ENCODE assay signal across 25 cellular contexts in the genomic region with DNA sequence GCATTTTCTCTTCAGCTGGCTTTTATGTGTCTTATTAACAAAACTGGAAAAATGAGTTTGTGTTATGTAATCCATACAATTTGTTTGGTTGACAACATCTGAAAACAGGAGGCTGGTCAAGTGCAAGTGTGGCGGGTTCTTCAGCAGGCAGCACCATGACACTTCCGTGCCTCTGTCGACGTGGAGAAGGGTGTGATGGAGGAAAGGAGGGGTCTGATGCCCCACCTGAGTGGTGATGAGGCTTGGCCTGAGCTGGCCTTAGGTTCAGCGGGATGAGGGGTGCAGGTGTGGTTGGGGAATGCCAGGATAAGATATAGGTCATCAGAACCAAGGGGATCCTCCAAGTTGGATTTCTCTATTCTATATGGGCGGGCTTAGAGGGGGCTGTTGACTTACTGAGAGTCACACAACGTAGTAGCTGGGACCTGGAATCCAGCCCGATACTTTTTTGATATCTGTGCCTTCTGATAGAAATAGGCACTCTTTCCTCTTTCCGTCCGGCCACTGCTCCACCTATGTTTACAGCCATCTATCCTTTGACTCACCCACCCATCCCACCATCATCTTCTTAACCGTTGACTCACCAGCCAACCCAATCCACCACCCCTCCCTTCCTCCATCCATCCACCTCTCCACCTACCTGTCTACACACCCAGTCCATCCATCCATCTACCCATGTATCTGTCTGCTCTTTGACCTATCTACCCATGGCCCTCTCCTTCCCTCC. TPM values are rescaled to one million over a fixed set of nuclear protein-coding genes. Genes with fewer than 3 reads are reported as not detected.
DNase-seq lines count a peak whose midpoint lies in the region; ATAC-seq and TF ChIP-seq lines count a peak whose summit lies in the region.
"Had no signal": no experiment of that assay in that cellular context is flagged by ENCODE, and none has a peak within 500 bp of the region (broad histone marks: within the 10 kb centered on the region; RNA-seq: fewer than 3 reads in every experiment).

No MANE protein-coding gene starts in this region.

- DNase-seq in Right ventricle myocardium inferior (ENCODE audit: missing footprints), result peak; percentile 39
- no peak for DNase-seq in left ventricle myocardium superior
- DNase-seq in upper lobe of right lung, result peak; percentile 26
- DNase-seq in immature natural killer cell, result no peak
- no peak for DNase-seq in pons (ENCODE audit: low spot score)
- DNase-seq: activated T-cell treated with anti-CD3 and anti-CD28 coated beads, Interleukin-2, amount 50 U/mL, for 72 hours; gastrocnemius medialis; GDM1; islet precursor cell; NCI-H1092; NCI-H1694 treated with DMSO at 0.1 percent for 48 hours; stimulated activated naive B cell treated with anti-CD40 and anti-IgM and Interleukin-4, amounts not matched to agents 10 μg/mL and 1 μg/mL and 100 μg/mL, for 72 hours; uterus had no signal

- no peak overlapping the region for H3K4me3 ChIP-seq in liver (ENCODE audit: low read depth in 1 of 3, low read length in 3 of 3)
- no peak overlapping the region for H3K4me3 ChIP-seq in upper lobe of right lung
- H3K4me3 ChIP-seq: A549, gastrocnemius medialis, suprapubic skin, uterus had no signal

- H3K27me3 ChIP-seq in liver (ENCODE audit: control insufficient read depth in 4 of 4, insufficient read depth in 4 of 4, low read length in 3 of 4) (no peaks in the 10 kb centered on the region), upper lobe of right lung (no peaks in the 10 kb centered on the region)

- no peaks in the 10 kb centered on the region for H3K4me1 Mint-ChIP-seq in immature natural killer cell
- H3K4me1 Mint-ChIP-seq: IgD-negative memory B cell had no signal

- H3K27ac ChIP-seq in angular gyrus (ENCODE audit: low read depth, low read length) (peak overlapping the region; percentile 76), liver (ENCODE audit: low read depth in 1 of 2, low read length in 2 of 2) (peak overlapping the region; percentile 98), upper lobe of right lung (no peak overlapping the region)
- H3K27ac ChIP-seq: A549, gastrocnemius medialis, parathyroid adenoma, suprapubic skin, uterus had no signal

- peak overlapping the region in 1 of 2 donors; percentile 11 for H3K9ac ChIP-seq in liver (ENCODE audit: low read depth in 1 of 2, low read length in 2 of 2)
- H3K9ac ChIP-seq: parathyroid adenoma had no signal

- H3K4me3 Mint-ChIP-seq in immature natural killer cell, result no peak overlapping the region
- H3K4me3 Mint-ChIP-seq: activated naive CD4-positive, alpha-beta T cell treated with anti-CD3 and anti-CD28 coated beads, Interleukin-2, amount 50 U/mL, for 24 hours; IgD-negative memory B cell; stimulated activated naive B cell treated with anti-CD40 and anti-IgM and Interleukin-4, amounts not matched to agents 10 μg/mL and 1 μg/mL and 100 μg/mL, for 72 hours had no signal

- H3K9me3 ChIP-seq in liver (ENCODE audit: control insufficient read depth in 4 of 4, low read length in 3 of 4), result no peaks in the 10 kb centered on the region
- H3K9me3 ChIP-seq in upper lobe of right lung, result no peaks in the 10 kb centered on the region
- H3K9me3 ChIP-seq: A549, gastrocnemius medialis, suprapubic skin, uterus had no signal

- no peak for ATAC-seq in Right ventricle myocardium inferior
- no peak for ATAC-seq in left ventricle myocardium superior
- no peak for ATAC-seq in upper lobe of right lung
- ATAC-seq in GM18502 (IDR thresholded peaks at IDR 0.05; ENCODE audit: poor library complexity, unreplicated experiment), result no peak
- ATAC-seq: A549; gastrocnemius medialis; stimulated activated naive B cell treated with anti-CD40 and anti-IgM and Interleukin-4, amounts not matched to agents 10 μg/mL and 1 μg/mL and 100 μg/mL, for 72 hours had no signal

- H3K36me3 ChIP-seq in liver (ENCODE audit: control insufficient read depth in 4 of 4, insufficient read depth in 3 of 4, low read depth in 1 of 4, low read length in 3 of 4) (peaks cover 0 to 10% (median 7%) of the 10 kb centered on the region in 4 donors), upper lobe of right lung (peaks cover 4% of the 10 kb centered on the region)
- H3K36me3 ChIP-seq: gastrocnemius medialis, uterus had no signal

- no peak for TF ChIP-seq RAD21 in liver (IDR thresholded peaks at IDR 0.05)

- no peak overlapping the region for H3K27ac Mint-ChIP-seq in immature natural killer cell
- H3K27ac Mint-ChIP-seq: activated T-cell treated with anti-CD3 and anti-CD28 coated beads, Interleukin-2, amount 50 U/mL, for 72 hours; stimulated activated naive B cell treated with anti-CD40 and anti-IgM and Interleukin-4, amounts not matched to agents 10 μg/mL and 1 μg/mL and 100 μg/mL, for 72 hours had no signal

- H3K27me3 Mint-ChIP-seq in immature natural killer cell (ENCODE audit: low read depth in 3 of 3), result peaks cover 2 to 4% (median 3%) of the 10 kb centered on the region in 3 donors
- H3K27me3 Mint-ChIP-seq: activated naive CD4-positive, alpha-beta T cell treated with anti-CD3 and anti-CD28 coated beads, Interleukin-2, amount 50 U/mL, for 24 hours had no signal

- no peak for TF ChIP-seq CTCF in liver (IDR thresholded peaks at IDR 0.05; ENCODE audit: low read depth, low read length, missing input control)
- no peak for TF ChIP-seq CTCF in upper lobe of right lung (IDR thresholded peaks at IDR 0.05)

- intact Hi-C loops in Right ventricle myocardium inferior (cut with DNase I) (no loop called here), left ventricle myocardium superior (cut with micrococcal nuclease) (no loop called here), upper lobe of right lung (cut with DNase I) (no loop called here)

- H3K36me3 Mint-ChIP-seq in immature natural killer cell, result no peaks in the 10 kb centered on the region
- H3K36me3 Mint-ChIP-seq: activated naive CD4-positive, alpha-beta T cell treated with anti-CD3 and anti-CD28 coated beads, Interleukin-2, amount 50 U/mL, for 24 hours; IgD-negative memory B cell; stimulated activated naive B cell treated with anti-CD40 and anti-IgM and Interleukin-4, amounts not matched to agents 10 μg/mL and 1 μg/mL and 100 μg/mL, for 72 hours had no signal

- WGBS in liver, result 84% methylated on average over 11 of the region's 11 CpGs

- H3K9me3 Mint-ChIP-seq in immature natural killer cell, result no peaks in the 10 kb centered on the region
- H3K9me3 Mint-ChIP-seq: activated naive CD4-positive, alpha-beta T cell treated with anti-CD3 and anti-CD28 coated beads, Interleukin-2, amount 50 U/mL, for 24 hours; activated T-cell treated with anti-CD3 and anti-CD28 coated beads, Interleukin-2, amount 50 U/mL, for 72 hours; IgD-negative memory B cell; stimulated activated naive B cell treated with anti-CD40 and anti-IgM and Interleukin-4, amounts not matched to agents 10 μg/mL and 1 μg/mL and 100 μg/mL, for 72 hours had no signal

- peaks cover 17 to 73% (median 53%) of the 10 kb centered on the region in 4 donors for H3K4me1 ChIP-seq in liver (ENCODE audit: control insufficient read depth in 4 of 4, insufficient read depth in 4 of 4, low read length in 3 of 4)
- H3K4me1 ChIP-seq in upper lobe of right lung, result peaks cover 20% of the 10 kb centered on the region
- H3K4me1 ChIP-seq: parathyroid adenoma had no signal

TF ChIP-seq in liver, 16 proteins besides CTCF, POLR2A, EP300 and RAD21 (continues in another document):
- TF ChIP-seq, protein P1, sequence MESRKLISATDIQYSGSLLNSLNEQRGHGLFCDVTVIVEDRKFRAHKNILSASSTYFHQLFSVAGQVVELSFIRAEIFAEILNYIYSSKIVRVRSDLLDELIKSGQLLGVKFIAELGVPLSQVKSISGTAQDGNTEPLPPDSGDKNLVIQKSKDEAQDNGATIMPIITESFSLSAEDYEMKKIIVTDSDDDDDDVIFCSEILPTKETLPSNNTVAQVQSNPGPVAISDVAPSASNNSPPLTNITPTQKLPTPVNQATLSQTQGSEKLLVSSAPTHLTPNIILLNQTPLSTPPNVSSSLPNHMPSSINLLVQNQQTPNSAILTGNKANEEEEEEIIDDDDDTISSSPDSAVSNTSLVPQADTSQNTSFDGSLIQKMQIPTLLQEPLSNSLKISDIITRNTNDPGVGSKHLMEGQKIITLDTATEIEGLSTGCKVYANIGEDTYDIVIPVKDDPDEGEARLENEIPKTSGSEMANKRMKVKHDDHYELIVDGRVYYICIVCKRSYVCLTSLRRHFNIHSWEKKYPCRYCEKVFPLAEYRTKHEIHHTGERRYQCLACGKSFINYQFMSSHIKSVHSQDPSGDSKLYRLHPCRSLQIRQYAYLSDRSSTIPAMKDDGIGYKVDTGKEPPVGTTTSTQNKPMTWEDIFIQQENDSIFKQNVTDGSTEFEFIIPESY (IDR thresholded peaks at IDR 0.05), result no peak
- TF ChIP-seq, protein P2, sequence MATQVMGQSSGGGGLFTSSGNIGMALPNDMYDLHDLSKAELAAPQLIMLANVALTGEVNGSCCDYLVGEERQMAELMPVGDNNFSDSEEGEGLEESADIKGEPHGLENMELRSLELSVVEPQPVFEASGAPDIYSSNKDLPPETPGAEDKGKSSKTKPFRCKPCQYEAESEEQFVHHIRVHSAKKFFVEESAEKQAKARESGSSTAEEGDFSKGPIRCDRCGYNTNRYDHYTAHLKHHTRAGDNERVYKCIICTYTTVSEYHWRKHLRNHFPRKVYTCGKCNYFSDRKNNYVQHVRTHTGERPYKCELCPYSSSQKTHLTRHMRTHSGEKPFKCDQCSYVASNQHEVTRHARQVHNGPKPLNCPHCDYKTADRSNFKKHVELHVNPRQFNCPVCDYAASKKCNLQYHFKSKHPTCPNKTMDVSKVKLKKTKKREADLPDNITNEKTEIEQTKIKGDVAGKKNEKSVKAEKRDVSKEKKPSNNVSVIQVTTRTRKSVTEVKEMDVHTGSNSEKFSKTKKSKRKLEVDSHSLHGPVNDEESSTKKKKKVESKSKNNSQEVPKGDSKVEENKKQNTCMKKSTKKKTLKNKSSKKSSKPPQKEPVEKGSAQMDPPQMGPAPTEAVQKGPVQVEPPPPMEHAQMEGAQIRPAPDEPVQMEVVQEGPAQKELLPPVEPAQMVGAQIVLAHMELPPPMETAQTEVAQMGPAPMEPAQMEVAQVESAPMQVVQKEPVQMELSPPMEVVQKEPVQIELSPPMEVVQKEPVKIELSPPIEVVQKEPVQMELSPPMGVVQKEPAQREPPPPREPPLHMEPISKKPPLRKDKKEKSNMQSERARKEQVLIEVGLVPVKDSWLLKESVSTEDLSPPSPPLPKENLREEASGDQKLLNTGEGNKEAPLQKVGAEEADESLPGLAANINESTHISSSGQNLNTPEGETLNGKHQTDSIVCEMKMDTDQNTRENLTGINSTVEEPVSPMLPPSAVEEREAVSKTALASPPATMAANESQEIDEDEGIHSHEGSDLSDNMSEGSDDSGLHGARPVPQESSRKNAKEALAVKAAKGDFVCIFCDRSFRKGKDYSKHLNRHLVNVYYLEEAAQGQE (IDR thresholded peaks at IDR 0.05), result no peak
- TF ChIP-seq TAF1 (conservative IDR thresholded peaks at IDR 0.05) (no peak), SP1 (IDR thresholded peaks at IDR 0.05) (no peak)

RNA-seq across cellular contexts. Expression of a gene that starts 29.0 kb away (rescaled TPM):
- 22.2 TPM for total RNA-seq in Right ventricle myocardium inferior
- 22.9 TPM for total RNA-seq in left ventricle myocardium superior
- 1 to 10 TPM; 5.1 to 10.0 TPM for total RNA-seq in liver
- polyA plus RNA-seq in liver, result 1 to 10 TPM; 1.1 to 6.4 TPM
- total RNA-seq in upper lobe of right lung, result 59.9 TPM
- not detected for polyA plus RNA-seq in immature natural killer cell
- polyA plus RNA-seq: IgD-negative memory B cell had no signal

RNA-seq across cellular contexts. Expression of a gene that starts 36.4 kb away (rescaled TPM):
- total RNA-seq in Right ventricle myocardium inferior (0.27 TPM), left ventricle myocardium superior (not detected), liver (under 1 TPM; 0.09 to 0.17 TPM), upper lobe of right lung (4.5 TPM)
- polyA plus RNA-seq in liver (under 1 TPM; 0.07 to 0.14 TPM), immature natural killer cell (not detected)
- total RNA-seq: activated T-cell treated with anti-CD3 and anti-CD28 coated beads, Interleukin-2, amount 50 U/mL, for 72 hours; gastrocnemius medialis; NCI-H460; suprapubic skin; T-helper 2 cell treated with Interferon-gamma antibody and Interleukin-4, amounts not matched to agents 100 ng/mL and 5 ng/mL, for 36 hours had no signal
- polyA plus RNA-seq: A549, aorta, IgD-negative memory B cell, neural cell had no signal

Comparison
In these comparisons a context has a peak if more than half of its experiments do, and no peak if none do; other contexts are left out.
1. DNase-seq: peak in Right ventricle myocardium inferior (single experiment) and upper lobe of right lung (single experiment); none in left ventricle myocardium superior (single experiment), immature natural killer cell (0 of 3) and pons (single experiment).